ENCODE assay signal across 1 cellular context in genomic region chrX:129427267-129427666, GRCh38.
A peak's percentile ranks its signal among the peaks of the same experiment; 100 is the strongest.
TF ChIP-seq lines count a peak whose summit lies in the region.

No MANE protein-coding gene starts in this region.

TF ChIP-seq in HepG2, 621 proteins besides CTCF, POLR2A, EP300 and RAD21:
- peak; percentile 25; the same call in 1 of the 2 replicates for TF ChIP-seq ZNF687 (CRISPR knock-in tag; IDR thresholded peaks at IDR 0.05)
- no peak for TF ChIP-seq ATF7 (IDR thresholded peaks at IDR 0.05)
- no peak for TF ChIP-seq ATF7 (CRISPR knock-in tag; IDR thresholded peaks at IDR 0.05)
- TF ChIP-seq AGO2 (optimal IDR thresholded peaks at IDR 0.05; ENCODE audit: low read depth, low read length), result peak; percentile 34
- peak; percentile 37; the same call in 1 of the 2 replicates for TF ChIP-seq MAX (IDR thresholded peaks at IDR 0.05)
- TF ChIP-seq MTF2 (CRISPR knock-in tag; IDR thresholded peaks at IDR 0.05; ENCODE audit: borderline replicate concordance), result no peak
